In the genomic region with DNA sequence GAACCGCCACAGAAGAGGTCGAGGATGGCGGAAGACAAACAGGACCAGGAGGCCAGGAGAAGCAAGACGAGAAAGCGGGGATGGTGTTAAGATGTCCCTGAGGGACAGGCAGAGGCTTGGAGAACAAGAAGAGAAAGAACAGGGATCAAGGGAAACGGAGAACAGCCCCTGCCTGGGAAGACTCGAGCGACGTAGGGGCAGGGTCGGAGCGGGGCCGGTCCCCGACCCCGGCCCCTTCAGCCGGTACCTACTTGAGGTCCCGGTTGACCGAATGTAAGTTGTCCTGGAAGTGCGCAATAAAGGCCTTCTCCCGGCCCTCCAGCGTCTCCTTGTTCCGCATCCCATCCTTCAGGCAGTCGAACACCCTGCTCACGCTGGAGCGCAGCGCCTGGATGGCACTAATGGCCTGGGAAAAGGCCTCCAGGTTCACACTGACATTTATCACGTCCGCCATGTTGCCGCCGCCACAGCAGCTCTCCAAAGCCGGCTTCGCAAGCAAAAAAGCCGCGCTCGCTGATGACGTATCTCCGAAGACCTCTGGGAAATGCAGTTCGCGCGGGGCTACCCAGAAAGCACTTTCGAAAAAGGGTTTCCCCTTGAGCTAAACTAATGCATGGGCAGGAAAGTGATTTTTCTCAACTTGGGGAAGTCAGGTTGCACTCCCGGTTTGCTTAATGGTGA, we compare ENCODE assay signal across 8 cellular contexts. TPM values are rescaled to one million over a fixed set of nuclear protein-coding genes. Genes with fewer than 3 reads are reported as not detected.
A peak's percentile ranks its signal among the peaks of the same experiment; 100 is the strongest.
DNase-seq lines count a peak whose midpoint lies in the region; ATAC-seq, FAIRE-seq and TF ChIP-seq lines count a peak whose summit lies in the region.

A gene with protein sequence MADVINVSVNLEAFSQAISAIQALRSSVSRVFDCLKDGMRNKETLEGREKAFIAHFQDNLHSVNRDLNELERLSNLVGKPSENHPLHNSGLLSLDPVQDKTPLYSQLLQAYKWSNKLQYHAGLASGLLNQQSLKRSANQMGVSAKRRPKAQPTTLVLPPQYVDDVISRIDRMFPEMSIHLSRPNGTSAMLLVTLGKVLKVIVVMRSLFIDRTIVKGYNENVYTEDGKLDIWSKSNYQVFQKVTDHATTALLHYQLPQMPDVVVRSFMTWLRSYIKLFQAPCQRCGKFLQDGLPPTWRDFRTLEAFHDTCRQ (minus strand): TSS at position 477 of the 681 bp plus-strand sequence. CDS start 23 bp downstream, at position 454.

- WGBS in HepG2 (ENCODE audit: low lambda C conversion rate): 1% methylated on average over 29 of the region's 41 CpGs

- peak within 1 kb of the TSS; percentile 43 for H3K27ac ChIP-seq in HepG2 (ENCODE audit: extremely low read length, insufficient read depth, low read length)

- H3K4me3 ChIP-seq in HepG2 (replicated peaks in 1 of 3; ENCODE audit: insufficient read depth in 1 of 3, low read depth in 2 of 3, low read length in 3 of 3): peak within 1 kb of the TSS; percentile 92 to 95 (median 93)

- CTCF ChIA-PET in HepG2 (lab: Yijun Ruan, JAX; ENCODE audit: low intra/inter-chr PET ratio, low total read pairs): no interaction called here

- in situ Hi-C loops in HepG2 (cut with HindIII; ENCODE audit: extremely low pct_ligation_motif_present, low pct_unique_long_range_greater_than_20kb): no loop called here

- peak within 1 kb of the TSS; percentile 93 for H3K4me2 ChIP-seq in HepG2 (ENCODE audit: low read depth, low read length)

- H3K79me2 ChIP-seq in HepG2 (ENCODE audit: insufficient read depth, low read length): peaks cover 15% of the 10 kb centered on the region

- FAIRE-seq in HepG2 (lab: Jason Lieb, UNC): peak; percentile 87

- no peaks in the 10 kb centered on the region for H3K9me3 ChIP-seq in HepG2 (ENCODE audit: low read length)

- H3K27me3 ChIP-seq in HepG2 (ENCODE audit: control insufficient read depth in 1 of 2, insufficient read depth in 2 of 2, low read length in 2 of 2): peaks cover 0 to 4% of the 10 kb centered on the region in 2 experiments; a peak in 1 of 5 replicates

- peaks cover 2 to 15% of the 10 kb centered on the region in 2 experiments; a peak in 3 of 5 replicates for H3K36me3 ChIP-seq in HepG2 (replicated peaks in 1 of 2; ENCODE audit: control insufficient read depth in 1 of 2, insufficient read depth in 2 of 2, low read length in 2 of 2)

- H3K4me1 ChIP-seq in HepG2 (ENCODE audit: insufficient read depth, low read length): peaks cover 31% of the 10 kb centered on the region

- TF ChIP-seq EP300 in HepG2 (IDR thresholded peaks at IDR 0.05; ENCODE audit: low read depth in 2 of 2, low read length in 2 of 2): no peak
- no peak for TF ChIP-seq EP300 in HepG2 (CRISPR knock-in tag; IDR thresholded peaks at IDR 0.05; ENCODE audit: borderline replicate concordance)

- ATAC-seq in HG03521 (IDR thresholded peaks at IDR 0.05; ENCODE audit: unreplicated experiment): peak; percentile 87
- ATAC-seq in HepG2: peak; percentile 97

- DNase-seq in Ammon's horn (ENCODE audit: low spot score) (peak; percentile 94), GM19238 (ENCODE audit: insufficient read length, low spot score) (peak; percentile 86), NCI-H748 treated with DMSO at 0.1 percent for 48 hours (lab: John Stamatoyannopoulos, UW) (peak; percentile 81), dermis microvascular lymphatic vessel endothelial cell (ENCODE audit: low read depth in 2 of 2) (peak; percentile 80 to 92), HepG2 (ENCODE audit: low spot score) (peak; percentile 81)
- DNase-seq in activated CD4-positive, alpha-beta T cell treated with anti-CD3 and anti-CD28 coated beads, Interleukin-2, amount 50 U/mL, for 24 hours (ENCODE audit: low read depth in 1 of 2, low spot score in 1 of 2): peak; percentile 83 to 91
- peak; percentile 87 to 89 for DNase-seq in stimulated activated CD4-positive, alpha-beta T cell treated with anti-CD3 and anti-CD28 coated beads, Interleukin-2, amount 100 ng/mL, for 48 hours

- POLR2A ChIA-PET in HepG2 (lab: Yijun Ruan, JAX): no interaction called here

- no peaks in the 10 kb centered on the region for H4K20me1 ChIP-seq in HepG2 (ENCODE audit: insufficient read depth, low read length)

- no peak for TF ChIP-seq RAD21 in HepG2 (CRISPR knock-in tag; IDR thresholded peaks at IDR 0.05)

- H2AFZ ChIP-seq in HepG2 (ENCODE audit: low read length): peak within 1 kb of the TSS; percentile 99

- no peak for TF ChIP-seq CTCF in HepG2 (CRISPR knock-in tag; IDR thresholded peaks at IDR 0.05)

- peak; percentile 51 to 56; a peak in 1 of 4 replicates for TF ChIP-seq POLR2A in HepG2 (IDR thresholded peaks at IDR 0.05; ENCODE audit: insufficient read depth in 1 of 2, low read depth in 2 of 2, low read length in 2 of 2)

- peak within 1 kb of the TSS; percentile 87 for H3K9ac ChIP-seq in HepG2 (ENCODE audit: insufficient read depth, low read depth, low read length)

- TSS peak; percentile 45 for BruUV-seq in HepG2 (replicated peaks; lab: Mats Ljungman, UMichigan)

- intact Hi-C loops in HepG2 (cut with micrococcal nuclease; ENCODE audit: unreplicated experiment): no loop called here

TF ChIP-seq in HepG2, 621 proteins besides CTCF, POLR2A, EP300 and RAD21 (continues in another document):
- TF ChIP-seq ZNF251 (CRISPR knock-in tag; IDR thresholded peaks at IDR 0.05) (no peak), MBNL3 (CRISPR knock-in tag; conservative IDR thresholded peaks at IDR 0.05) (no peak), MYNN (CRISPR knock-in tag; IDR thresholded peaks at IDR 0.05; ENCODE audit: low read depth) (no peak), HMGA1 (CRISPR knock-in tag; conservative IDR thresholded peaks at IDR 0.05) (no peak), GFI1 (CRISPR knock-in tag; IDR thresholded peaks at IDR 0.05; ENCODE audit: borderline replicate concordance) (0 out of 2 replicates have a peak, but pooled peaks have one; percentile 20), TARDBP (CRISPR knock-in tag; IDR thresholded peaks at IDR 0.05) (0 out of 2 replicates have a peak, but pooled peaks have one; percentile 48), ZNF317 (CRISPR knock-in tag; IDR thresholded peaks at IDR 0.05) (no peak), ZNF883 (CRISPR knock-in tag; IDR thresholded peaks at IDR 0.05; ENCODE audit: not compliant biosample characterization) (no peak), ZNF563 (CRISPR knock-in tag; IDR thresholded peaks at IDR 0.05) (no peak)
- TF ChIP-seq, protein P1, sequence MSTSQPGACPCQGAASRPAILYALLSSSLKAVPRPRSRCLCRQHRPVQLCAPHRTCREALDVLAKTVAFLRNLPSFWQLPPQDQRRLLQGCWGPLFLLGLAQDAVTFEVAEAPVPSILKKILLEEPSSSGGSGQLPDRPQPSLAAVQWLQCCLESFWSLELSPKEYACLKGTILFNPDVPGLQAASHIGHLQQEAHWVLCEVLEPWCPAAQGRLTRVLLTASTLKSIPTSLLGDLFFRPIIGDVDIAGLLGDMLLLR (CRISPR knock-in tag; IDR thresholded peaks at IDR 0.05): 0 out of 2 replicates have a peak, but pooled peaks have one; percentile 24
- TF ChIP-seq, protein P2, sequence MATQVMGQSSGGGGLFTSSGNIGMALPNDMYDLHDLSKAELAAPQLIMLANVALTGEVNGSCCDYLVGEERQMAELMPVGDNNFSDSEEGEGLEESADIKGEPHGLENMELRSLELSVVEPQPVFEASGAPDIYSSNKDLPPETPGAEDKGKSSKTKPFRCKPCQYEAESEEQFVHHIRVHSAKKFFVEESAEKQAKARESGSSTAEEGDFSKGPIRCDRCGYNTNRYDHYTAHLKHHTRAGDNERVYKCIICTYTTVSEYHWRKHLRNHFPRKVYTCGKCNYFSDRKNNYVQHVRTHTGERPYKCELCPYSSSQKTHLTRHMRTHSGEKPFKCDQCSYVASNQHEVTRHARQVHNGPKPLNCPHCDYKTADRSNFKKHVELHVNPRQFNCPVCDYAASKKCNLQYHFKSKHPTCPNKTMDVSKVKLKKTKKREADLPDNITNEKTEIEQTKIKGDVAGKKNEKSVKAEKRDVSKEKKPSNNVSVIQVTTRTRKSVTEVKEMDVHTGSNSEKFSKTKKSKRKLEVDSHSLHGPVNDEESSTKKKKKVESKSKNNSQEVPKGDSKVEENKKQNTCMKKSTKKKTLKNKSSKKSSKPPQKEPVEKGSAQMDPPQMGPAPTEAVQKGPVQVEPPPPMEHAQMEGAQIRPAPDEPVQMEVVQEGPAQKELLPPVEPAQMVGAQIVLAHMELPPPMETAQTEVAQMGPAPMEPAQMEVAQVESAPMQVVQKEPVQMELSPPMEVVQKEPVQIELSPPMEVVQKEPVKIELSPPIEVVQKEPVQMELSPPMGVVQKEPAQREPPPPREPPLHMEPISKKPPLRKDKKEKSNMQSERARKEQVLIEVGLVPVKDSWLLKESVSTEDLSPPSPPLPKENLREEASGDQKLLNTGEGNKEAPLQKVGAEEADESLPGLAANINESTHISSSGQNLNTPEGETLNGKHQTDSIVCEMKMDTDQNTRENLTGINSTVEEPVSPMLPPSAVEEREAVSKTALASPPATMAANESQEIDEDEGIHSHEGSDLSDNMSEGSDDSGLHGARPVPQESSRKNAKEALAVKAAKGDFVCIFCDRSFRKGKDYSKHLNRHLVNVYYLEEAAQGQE (IDR thresholded peaks at IDR 0.05; ENCODE audit: borderline replicate concordance in 1 of 2, low read depth in 1 of 2, low read length in 2 of 2): no peak

RNA-seq across cellular contexts. Expression of the gene that starts here (rescaled TPM):
- 11.6 and 13.3 TPM in 2 replicates for total RNA-seq in dermis microvascular lymphatic vessel endothelial cell
- total RNA-seq in HepG2 (2016; rRNA removed; fragmentation: Illumina TruSeq; extraction: Trizol): 19.0 and 25.3 TPM in 2 replicates
- 4.8 and 5.6 TPM in 2 replicates for total RNA-seq in HepG2 (2016; cell fraction: cytosol; rRNA removed; fragmentation: Illumina TruSeq; extraction: Trizol; ENCODE audit: low read depth)
- total RNA-seq in HepG2 (2016; cell fraction: insoluble cytoplasmic fraction; rRNA removed; fragmentation: Illumina TruSeq; extraction: Trizol): 17.3 and 20.4 TPM in 2 replicates
- total RNA-seq in HepG2 (2016; cell fraction: membrane; rRNA removed; fragmentation: Illumina TruSeq; extraction: Trizol): 6.0 and 6.6 TPM in 2 replicates
- total RNA-seq in HepG2 (2016; cell fraction: nucleus; rRNA removed; fragmentation: Illumina TruSeq; extraction: Trizol): 12.2 and 12.8 TPM in 2 replicates
- polyA plus RNA-seq in HepG2 (2011; rRNA removed): 16.9 and 18.0 TPM in 2 replicates
- polyA plus RNA-seq in HepG2 (2011; cell fraction: cytosol; rRNA removed): 17.8 and 18.2 TPM in 2 replicates
- 8.6 and 10.3 TPM in 2 replicates for polyA plus RNA-seq in HepG2 (2011; cell fraction: nucleus; rRNA removed)
- 11.0 and 15.6 TPM in 2 replicates for polyA plus RNA-seq in HepG2 (2012)
- polyA plus RNA-seq in HepG2 (2016; cell fraction: cytosol; fragmentation: Illumina TruSeq; extraction: Trizol; ENCODE audit: low read depth): 3.8 and 4.2 TPM in 2 replicates
- 25.5 and 28.9 TPM in 2 replicates for polyA plus RNA-seq in HepG2 (2016; cell fraction: insoluble cytoplasmic fraction; fragmentation: Illumina TruSeq; extraction: Trizol; ENCODE audit: low read depth)
- polyA plus RNA-seq in HepG2 (2016; cell fraction: membrane; fragmentation: Illumina TruSeq; extraction: Trizol; ENCODE audit: low read depth): 4.8 and 5.3 TPM in 2 replicates
- polyA plus RNA-seq in HepG2 (2016; cell fraction: nucleus; fragmentation: Illumina TruSeq; extraction: Trizol; ENCODE audit: insufficient read depth, low read depth): 12.0 and 13.7 TPM in 2 replicates
- 17.7 and 52.1 TPM in 2 replicates for polyA minus RNA-seq in HepG2 (2011; rRNA and poly(A)+ RNA removed; ENCODE audit: low replicate concordance)
- polyA minus RNA-seq in HepG2 (2011; cell fraction: cytosol; rRNA and poly(A)+ RNA removed): 11.3 and 12.0 TPM in 2 replicates
- 10.4 and 17.4 TPM in 2 replicates for polyA minus RNA-seq in HepG2 (2011; cell fraction: nucleus; rRNA and poly(A)+ RNA removed)

Comparison
In these comparisons a context has a peak if more than half of its experiments do, and no peak if none do; other contexts are left out.
1. Peak in every context shown above with its lines: DNase-seq, ATAC-seq, H3K4me3 ChIP-seq and H3K27ac ChIP-seq.